8 cellular contexts compared by ENCODE assay signal in genomic region chr4:22237155-22237751, GRCh38.
DNase-seq lines count a peak whose midpoint lies in the region; ATAC-seq and TF ChIP-seq lines count a peak whose summit lies in the region.

No MANE protein-coding gene starts in this region.

- H3K27me3 ChIP-seq in hepatocyte: no peaks in the 10 kb centered on the region

- H3K9me2 ChIP-seq in hepatocyte (replicated peaks; ENCODE audit: insufficient read depth): no peaks in the 10 kb centered on the region

- H2AFZ ChIP-seq in hepatocyte: peak overlapping the region; percentile 46

- 35% methylated on average over 4 of the region's 4 CpGs for WGBS in hepatocyte (ENCODE audit: low lambda C conversion rate, missing lambda C conversion rate)

- POLR2A ChIA-PET in RWPE1 (lab: Yijun Ruan, JAX; ENCODE audit: low non-redundant PET): no interaction called here

- no peaks in the 10 kb centered on the region for H3K79me2 ChIP-seq in hepatocyte

- peaks cover 8% of the 10 kb centered on the region for H3K4me1 ChIP-seq in hepatocyte (ENCODE audit: insufficient read depth)

- peak overlapping the region; percentile 94 for H3K27ac ChIP-seq in hepatocyte
- H3K27ac ChIP-seq in RWPE1: no peak overlapping the region

- no peaks in the 10 kb centered on the region for H3K36me3 ChIP-seq in hepatocyte (replicated peaks; ENCODE audit: insufficient read depth, low read depth)

- ATAC-seq in HG03520 (IDR thresholded peaks at IDR 0.05; ENCODE audit: unreplicated experiment): no peak

- H4K20me1 ChIP-seq in hepatocyte (ENCODE audit: insufficient read depth, poor library complexity, severe bottlenecking): no peaks in the 10 kb centered on the region

- peak; percentile 97 for DNase-seq in DMS53 (lab: John Stamatoyannopoulos, UW)
- DNase-seq in NAMALWA (ENCODE audit: low spot score): peak; percentile 39
- peak; percentile 5 for DNase-seq in activated T-cell treated with anti-CD3 and anti-CD28 coated beads for 4 hours
- DNase-seq in hepatocyte (ENCODE audit: low spot score): peak; percentile 69
- DNase-seq in stimulated activated CD4-positive, alpha-beta T cell treated with anti-CD3 and anti-CD28 coated beads, Interleukin-4, amount 100 ng/mL, for 24 hours: peak; percentile 30
- DNase-seq in RWPE1 (ENCODE audit: low spot score): no peak
- DNase-seq in NCI-H526 treated with DMSO at 0.1 percent for 48 hours (lab: John Stamatoyannopoulos, UW): no peak

- peak overlapping the region; percentile 74 for H3K4me2 ChIP-seq in hepatocyte

- H3K9me3 ChIP-seq in hepatocyte (ENCODE audit: low read depth): no peaks in the 10 kb centered on the region

- TF ChIP-seq CTCF in hepatocyte (IDR thresholded peaks at IDR 0.05; ENCODE audit: poor library complexity) (peak; percentile 50), RWPE1 (conservative IDR thresholded peaks at IDR 0.05; ENCODE audit: low read depth) (no peak; the same call in 1 of the 2 replicates)

- no peak overlapping the region for H3K4me3 ChIP-seq in hepatocyte

- CTCF ChIA-PET in RWPE1 (lab: Yijun Ruan, JAX): interaction anchor here (0.7 kb wide), 1 partner anchor 121 kb away, joined by 5 read pairs; no protein-coding TSS in a partner anchor

Comparison
In these comparisons a context has a peak if more than half of its experiments do, and no peak if none do; other contexts are left out.
1. DNase-seq: peak in DMS53 (single experiment), NAMALWA (single experiment), activated T-cell treated with anti-CD3 and anti-CD28 coated beads for 4 hours (single experiment), hepatocyte (single experiment) and stimulated activated CD4-positive, alpha-beta T cell treated with anti-CD3 and anti-CD28 coated beads, Interleukin-4, amount 100 ng/mL, for 24 hours (single experiment); none in RWPE1 (single experiment) and NCI-H526 treated with DMSO at 0.1 percent for 48 hours (single experiment).